ENCODE assay signal across 13 cellular contexts in the genomic region with DNA sequence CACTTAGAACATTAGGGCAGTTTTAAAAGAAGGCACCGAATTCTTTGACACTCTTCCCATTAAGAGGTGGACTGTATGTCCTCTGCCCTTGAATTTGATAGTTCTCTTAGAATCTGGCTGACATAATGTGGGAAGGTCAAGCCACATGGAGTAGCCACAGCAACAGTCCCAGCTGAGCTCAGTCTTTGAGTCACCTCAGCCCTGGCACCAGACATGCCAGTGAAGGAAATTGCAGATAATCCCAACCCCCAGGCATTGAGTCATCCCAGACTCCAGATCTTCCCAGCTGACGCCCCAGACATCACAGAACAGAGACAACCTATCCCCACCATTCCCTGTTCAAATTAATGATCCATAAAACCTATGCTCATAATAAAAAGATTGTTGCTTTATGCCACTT.
A peak's percentile ranks its signal among the peaks of the same experiment; 100 is the strongest.
DNase-seq lines count a peak whose midpoint lies in the region; FAIRE-seq and TF ChIP-seq lines count a peak whose summit lies in the region.
"Had no signal": no experiment of that assay in that cellular context is flagged by ENCODE, and none has a peak within 500 bp of the region (broad histone marks: within the 10 kb centered on the region; RNA-seq: fewer than 3 reads in every experiment).

No MANE protein-coding gene starts in this region.

- H3K4me3 Mint-ChIP-seq in Calu3 (ENCODE audit: low read depth, unreplicated experiment) = no peak overlapping the region

- no peaks in the 10 kb centered on the region for H3K27me3 Mint-ChIP-seq in Calu3 (ENCODE audit: unreplicated experiment)
- H3K27me3 Mint-ChIP-seq: progenitor cell of endocrine pancreas had no signal

- no peak overlapping the region for H3K27ac Mint-ChIP-seq in Calu3 (ENCODE audit: unreplicated experiment)
- H3K27ac Mint-ChIP-seq: activated T-helper 2 cell treated with anti-CD3 and anti-CD28 coated beads, Interferon-gamma antibody, Interleukin-2, Interleukin-4, amounts not matched to agents 10 μg/mL and 5 μg/mL and 100 μg/mL, durations not matched to agents 14 hours and 24 hours and 36 hours; progenitor cell of endocrine pancreas had no signal

- TF ChIP-seq POLR2A in H54 (IDR thresholded peaks at IDR 0.05; ENCODE audit: low read depth, low read length) = no peak

- intact Hi-C loops in Calu3 (cut with micrococcal nuclease; ENCODE audit: unreplicated experiment) = no loop called here

- CTCF ChIA-PET in Calu3 (lab: Charles Lee) = no interaction called here

- BruUV-seq in Calu3 (replicated peaks; lab: Mats Ljungman, UMichigan) = no TSS peak

- no peaks in the 10 kb centered on the region for H3K9me3 Mint-ChIP-seq in Calu3 (ENCODE audit: low read depth, unreplicated experiment)
- H3K9me3 Mint-ChIP-seq: activated T-helper 2 cell treated with anti-CD3 and anti-CD28 coated beads, Interferon-gamma antibody, Interleukin-2, Interleukin-4, amounts not matched to agents 10 μg/mL and 5 μg/mL and 100 μg/mL, durations not matched to agents 14 hours and 24 hours and 36 hours had no signal

- TF ChIP-seq CTCF in fibroblast of villous mesenchyme (IDR thresholded peaks at IDR 0.05; ENCODE audit: insufficient read depth, low read depth, low read length) (no peak), Calu3 (IDR thresholded peaks at IDR 0.05; ENCODE audit: unreplicated experiment) (no peak)

- no peak overlapping the region for H3K4me3 ChIP-seq in fibroblast of villous mesenchyme (ENCODE audit: low read depth, low read length)
- H3K4me3 ChIP-seq: K562, lung had no signal

- no peaks in the 10 kb centered on the region for H3K4me1 Mint-ChIP-seq in Calu3 (ENCODE audit: low read depth, unreplicated experiment)

- peak; percentile 92 for FAIRE-seq in H54 (lab: Jason Lieb, UNC)
- FAIRE-seq: K562 had no signal

- DNase-seq in A172 (ENCODE audit: low spot score) (peak; percentile 91), H54 (ENCODE audit: insufficient read length, low spot score) (peak; percentile 43), SW480 (ENCODE audit: low spot score) (peak; percentile 8), fibroblast of villous mesenchyme (ENCODE audit: low read depth) (peak; percentile 9), Calu3 (no peak), NCI-H2107 (lab: John Stamatoyannopoulos, UW) (no peak), NCI-H2107 treated with DMSO at 0.1 percent for 48 hours (lab: John Stamatoyannopoulos, UW; ENCODE audit: unreplicated experiment) (no peak)
- no peak for DNase-seq in central memory CD4-positive, alpha-beta T cell
- DNase-seq: stimulated activated CD4-positive, alpha-beta T cell treated with anti-CD3 and anti-CD28 coated beads, Interleukin-4, amount 100 ng/mL, for 4 hours had no signal

- H3K36me3 Mint-ChIP-seq in Calu3 (ENCODE audit: insufficient read depth, unreplicated experiment) = no peaks in the 10 kb centered on the region

Comparison
In these comparisons a context has a peak if more than half of its experiments do, and no peak if none do; other contexts are left out.
1. DNase-seq: peak in A172 (single experiment), H54 (single experiment), SW480 (single experiment) and fibroblast of villous mesenchyme (single experiment); none in Calu3 (single experiment), NCI-H2107 (single experiment), central memory CD4-positive, alpha-beta T cell (single experiment) and NCI-H2107 treated with DMSO at 0.1 percent for 48 hours (single experiment).